Comparison of ENCODE assay signal across 1 cellular context in the genomic region with DNA sequence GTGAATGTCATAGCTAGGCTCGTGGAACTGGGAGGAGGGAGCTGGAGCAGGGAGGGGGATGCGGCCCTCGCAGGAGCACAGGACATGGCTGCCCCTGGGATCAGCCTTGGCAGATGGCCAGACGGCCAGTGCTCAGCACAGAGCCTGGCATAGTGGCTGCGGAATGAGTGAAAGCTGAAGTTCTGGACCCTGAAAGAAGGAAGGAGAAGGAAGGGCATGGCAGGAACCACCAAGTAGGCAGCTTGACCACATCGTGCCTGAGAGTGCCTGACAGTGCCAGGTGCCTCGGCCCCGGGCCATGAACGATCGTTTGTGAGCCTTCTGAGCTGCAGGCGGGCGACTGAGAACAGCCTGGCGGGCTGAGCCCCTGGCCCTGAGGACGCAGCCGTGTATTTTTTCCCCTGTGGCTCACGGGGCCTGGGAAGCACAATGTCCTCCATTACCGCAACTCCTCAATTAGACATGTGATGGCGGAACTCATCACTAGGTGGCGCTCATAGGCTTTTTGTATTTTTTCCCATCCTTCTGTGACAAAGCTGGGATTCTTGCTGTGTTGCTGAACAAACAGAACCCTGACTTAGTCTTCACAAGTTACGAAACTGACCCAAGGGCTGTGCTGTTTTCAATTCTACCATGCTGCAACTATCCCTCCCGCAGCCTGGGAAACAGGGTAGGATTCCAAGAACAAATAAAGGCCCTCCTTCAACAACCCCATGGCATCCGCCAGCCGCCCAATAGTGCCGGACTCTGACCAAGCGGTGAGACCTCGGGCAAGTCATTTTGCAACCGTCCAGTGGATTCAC.
TF ChIP-seq lines count a peak whose summit lies in the region.

No MANE protein-coding gene starts in this region.

TF ChIP-seq in endothelial cell of umbilical vein, 7 proteins besides CTCF, POLR2A, EP300 and RAD21:
- TF ChIP-seq, protein P1, sequence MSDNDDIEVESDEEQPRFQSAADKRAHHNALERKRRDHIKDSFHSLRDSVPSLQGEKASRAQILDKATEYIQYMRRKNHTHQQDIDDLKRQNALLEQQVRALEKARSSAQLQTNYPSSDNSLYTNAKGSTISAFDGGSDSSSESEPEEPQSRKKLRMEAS (IDR thresholded peaks at IDR 0.05; ENCODE audit: insufficient read depth, insufficient read length), result no peak
- TF ChIP-seq GATA2 (IDR thresholded peaks at IDR 0.05; ENCODE audit: insufficient read depth, insufficient read length, low read depth, low read length) (no peak), JUN (IDR thresholded peaks at IDR 0.05; ENCODE audit: borderline replicate concordance, insufficient read depth, insufficient read length, low read depth) (no peak), MYC (IDR thresholded peaks at IDR 0.05; ENCODE audit: low read depth, low read length) (no peak), POLR2AphosphoS5 (IDR thresholded peaks at IDR 0.05; ENCODE audit: insufficient read depth, low read depth, low read length) (no peak), FOS (IDR thresholded peaks at IDR 0.05; ENCODE audit: borderline replicate concordance, insufficient read depth, low read length) (no peak), EZH2 (IDR thresholded peaks at IDR 0.05; ENCODE audit: borderline replicate concordance, low read depth, low read length, severe bottlenecking) (no peak)
